Comparison of ENCODE assay signal across 19 cellular contexts in genomic region chr1:47190807-47191206, GRCh38. TPM values are rescaled to one million over a fixed set of nuclear protein-coding genes. Genes with fewer than 3 reads are reported as not detected.
DNase-seq lines count a peak whose midpoint lies in the region; ATAC-seq and TF ChIP-seq lines count a peak whose summit lies in the region.
"Had no signal": no experiment of that assay in that cellular context is flagged by ENCODE, and none has a peak within 500 bp of the region (broad histone marks: within the 10 kb centered on the region; RNA-seq: fewer than 3 reads in every experiment).

No MANE protein-coding gene starts in this region.

- TF ChIP-seq CTCF in CD14-positive monocyte (IDR thresholded peaks at IDR 0.05), result no peak
- TF ChIP-seq CTCF in MCF 10A (IDR thresholded peaks at IDR 0.05; ENCODE audit: unreplicated experiment), result no peak
- no peak for TF ChIP-seq CTCF in left lung (IDR thresholded peaks at IDR 0.05)
- no peak for TF ChIP-seq CTCF in gastrocnemius medialis (IDR thresholded peaks at IDR 0.05 in 4 of 5, conservative IDR thresholded peaks at IDR 0.05 in 1 of 5)

- H3K27me3 ChIP-seq in left lung (no peaks in the 10 kb centered on the region), gastrocnemius medialis (no peaks in the 10 kb centered on the region)
- H3K27me3 ChIP-seq: uterus had no signal

- no peak overlapping the region for H3K4me3 ChIP-seq in left lung
- H3K4me3 ChIP-seq in gastrocnemius medialis, result peak overlapping the region in 1 of 4 donors; percentile 29
- H3K4me3 ChIP-seq: SK-N-MC, uterus had no signal

- H3K4me1 ChIP-seq in left lung (peaks cover 0 to 29% of the 10 kb centered on the region in 2 donors), gastrocnemius medialis (peaks cover 7 to 14% of the 10 kb centered on the region in 2 donors)

- H3K36me3 ChIP-seq in left lung (no peaks in the 10 kb centered on the region), gastrocnemius medialis (no peaks in the 10 kb centered on the region)
- H3K36me3 ChIP-seq: uterus had no signal

- H3K27ac ChIP-seq in left lung (peak overlapping the region; percentile 42 to 78), gastrocnemius medialis (peak overlapping the region in 3 of 4 donors; percentile 66 to 80 (median 76))
- H3K27ac ChIP-seq: SK-N-MC, uterus had no signal

- H3K9me3 Mint-ChIP-seq in CD14-positive monocyte, result peaks cover 0 to 5% (median 0%) of the 10 kb centered on the region in 7 donors
- no peaks in the 10 kb centered on the region for H3K9me3 Mint-ChIP-seq in MCF 10A (ENCODE audit: unreplicated experiment)
- H3K9me3 Mint-ChIP-seq: naive thymus-derived CD8-positive, alpha-beta T cell had no signal

- H3K9me3 ChIP-seq in left lung (no peaks in the 10 kb centered on the region), gastrocnemius medialis (no peaks in the 10 kb centered on the region)
- H3K9me3 ChIP-seq: uterus had no signal

- H3K4me1 Mint-ChIP-seq in CD14-positive monocyte (peaks cover 6% of the 10 kb centered on the region), MCF 10A (ENCODE audit: insufficient read depth, unreplicated experiment) (peaks cover 33% of the 10 kb centered on the region)

- H3K27me3 Mint-ChIP-seq in CD14-positive monocyte (ENCODE audit: low read depth in 3 of 3) (peaks cover 0 to 9% (median 6%) of the 10 kb centered on the region in 3 donors), MCF 10A (ENCODE audit: insufficient read depth, unreplicated experiment) (no peaks in the 10 kb centered on the region)

- H3K4me3 Mint-ChIP-seq in CD14-positive monocyte (no peak overlapping the region), MCF 10A (ENCODE audit: unreplicated experiment) (peak overlapping the region; percentile 93)
- H3K4me3 Mint-ChIP-seq: naive thymus-derived CD8-positive, alpha-beta T cell had no signal

- BruUV-seq in MCF 10A (replicated peaks; lab: Mats Ljungman, UMichigan), result no TSS peak

- no peak for TF ChIP-seq POLR2A in gastrocnemius medialis (IDR thresholded peaks at IDR 0.05)

- in situ Hi-C loops in gastrocnemius medialis (cut with MboI; ENCODE audit: low sequenced_read_pairs in 4 of 4), result loop anchor here (5.0 to 25.0 kb wide), 8 partner anchors 64 to 521 kb away; partner anchors contain the start of genes CMPK1 (in 2 of the 4), FOXD2 (in 1 of the 4) and FOXE3 (in 1 of the 4)

- CTCF ChIA-PET in MCF 10A (lab: Yijun Ruan, JAX), result interaction anchor here (0.6 to 6.9 kb wide), 12 partner anchors 10 to 535 kb away, joined by 3 to 212 read pairs (median 7); partner anchors contain the start of gene CMPK1

- intact Hi-C loops in CD14-positive monocyte (cut with micrococcal nuclease) (loop anchor here (5.0 kb wide), 2 partner anchors 71 to 516 kb away; no protein-coding TSS in a partner anchor), MCF 10A (cut with micrococcal nuclease) (loop anchor here (5.0 kb wide), 2 partner anchors 141 to 231 kb away; partner anchors contain the start of gene CMPK1), left lung (cut with DNase I) (loop anchor here in 1 of 2 donors (5.0 kb wide), 1 partner anchor 71 kb away; no protein-coding TSS in a partner anchor), gastrocnemius medialis (cut with DNase I; ENCODE audit: low total_unique reads) (loop anchor here (1.0 to 5.0 kb wide), 3 partner anchors 71 to 231 kb away; no protein-coding TSS in a partner anchor)

- H3K27ac Mint-ChIP-seq in CD14-positive monocyte (no peak overlapping the region), MCF 10A (ENCODE audit: low read depth, unreplicated experiment) (peak overlapping the region; percentile 92)
- H3K27ac Mint-ChIP-seq: naive thymus-derived CD8-positive, alpha-beta T cell had no signal

- POLR2A ChIA-PET in MCF 10A (lab: Yijun Ruan, JAX), result interaction anchor here (0.7 to 5.1 kb wide), 11 partner anchors 10 to 773 kb away, joined by 3 to 82 read pairs (median 8); partner anchors contain the start of genes CMPK1 and STIL

- H3K36me3 Mint-ChIP-seq in CD14-positive monocyte, result no peaks in the 10 kb centered on the region
- no peaks in the 10 kb centered on the region for H3K36me3 Mint-ChIP-seq in MCF 10A (ENCODE audit: insufficient read depth, unreplicated experiment)
- H3K36me3 Mint-ChIP-seq: naive thymus-derived CD8-positive, alpha-beta T cell had no signal

- ATAC-seq in left lung (no peak), gastrocnemius medialis (no peak), SK-N-SH treated with all-trans-retinoic acid at 6 μM for 48 hours (no peak), GM19452 (IDR thresholded peaks at IDR 0.05; ENCODE audit: unreplicated experiment) (no peak), GM21576 (IDR thresholded peaks at IDR 0.05; ENCODE audit: unreplicated experiment) (no peak)
- ATAC-seq: naive thymus-derived CD8-positive, alpha-beta T cell had no signal

- peak; percentile 33 for DNase-seq in CD14-positive monocyte (ENCODE audit: low spot score)
- no peak for DNase-seq in MCF 10A (ENCODE audit: unreplicated experiment)
- no peak for DNase-seq in left lung
- no peak for DNase-seq in gastrocnemius medialis
- DNase-seq in activated CD4-positive, alpha-beta T cell treated with anti-CD3 and anti-CD28 coated beads, Interleukin-2, amount 50 U/mL, for 1 hour, result no peak
- DNase-seq: COR-L47; NCI-H2081; NCI-H524 treated with DMSO at 0.1 percent for 48 hours; stimulated activated CD4-positive, alpha-beta T cell treated with anti-CD3 and anti-CD28 coated beads, Interleukin-4, amount 100 ng/mL, for 4 hours had no signal

TF ChIP-seq in SK-N-SH treated with all-trans-retinoic acid at 6 μM for 48 hours, 23 proteins besides CTCF, POLR2A, EP300 and RAD21:
- TF ChIP-seq OSR1 (CRISPR knock-in tag; IDR thresholded peaks at IDR 0.05) (no peak), GLIS3 (CRISPR knock-in tag; IDR thresholded peaks at IDR 0.05) (no peak), ZFP3 (CRISPR knock-in tag; IDR thresholded peaks at IDR 0.05) (no peak), ESRRG (CRISPR knock-in tag; IDR thresholded peaks at IDR 0.05) (no peak), CSRNP3 (CRISPR knock-in tag; IDR thresholded peaks at IDR 0.05) (no peak), SNAI2 (CRISPR knock-in tag; IDR thresholded peaks at IDR 0.05) (no peak), ZNF565 (CRISPR knock-in tag; conservative IDR thresholded peaks at IDR 0.05; ENCODE audit: low read depth) (no peak), TSHZ2 (CRISPR knock-in tag; IDR thresholded peaks at IDR 0.05) (no peak), ARNTL (CRISPR knock-in tag; IDR thresholded peaks at IDR 0.05; ENCODE audit: borderline replicate concordance, low read depth) (no peak), ISL1 (CRISPR knock-in tag; IDR thresholded peaks at IDR 0.05) (no peak), ZC3H10 (CRISPR knock-in tag; IDR thresholded peaks at IDR 0.05) (no peak), ZNF8 (CRISPR knock-in tag; IDR thresholded peaks at IDR 0.05) (no peak), CSDC2 (CRISPR knock-in tag; IDR thresholded peaks at IDR 0.05) (no peak)

RNA-seq across cellular contexts. Expression of gene PDZK1IP1, which starts 1.0 kb away (rescaled TPM):
- polyA plus RNA-seq in CD14-positive monocyte, result 1 to 10 TPM in 1 of 2 donors, not detected in 1; 1.4 TPM
- total RNA-seq in MCF 10A (2022), result 17.9 and 19.6 TPM in 2 replicates
- total RNA-seq in left lung, result 10 to 100 TPM; 44.9 to 54.0 TPM
- 10 to 100 TPM in 1 of 4 donors, 1 to 10 TPM in 2, not detected in 1; 1.8 to 10.9 (median 3.9) TPM for total RNA-seq in gastrocnemius medialis
- total RNA-seq: chondrocyte; IMR-90; naive thymus-derived CD8-positive, alpha-beta T cell; OCI-LY7 had no signal
- polyA plus RNA-seq: IMR-90; naive thymus-derived CD8-positive, alpha-beta T cell had no signal

RNA-seq across cellular contexts. Expression of gene TAL1, which starts 41.2 kb away (rescaled TPM):
- under 1 TPM in 1 of 2 donors, not detected in 1; 0.50 TPM for polyA plus RNA-seq in CD14-positive monocyte
- not detected in 2 replicates for total RNA-seq in MCF 10A (2022)
- 1 to 10 TPM; 8.4 to 9.7 TPM for total RNA-seq in left lung
- total RNA-seq in gastrocnemius medialis, result 1 to 10 TPM in 1 of 4 donors, under 1 TPM in 3; 0.59 to 1.6 (median 0.70) TPM
- total RNA-seq: IMR-90; naive thymus-derived CD8-positive, alpha-beta T cell; OCI-LY7 had no signal
- polyA plus RNA-seq: IMR-90; naive thymus-derived CD8-positive, alpha-beta T cell had no signal

RNA-seq across cellular contexts. Expression of gene CYP4A22, which starts 53.6 kb away (rescaled TPM):
- polyA plus RNA-seq in CD14-positive monocyte, result not detected
- total RNA-seq in MCF 10A (2022) (not detected in 2 replicates), left lung (not detected), gastrocnemius medialis (under 1 TPM in 3 of 4 donors, not detected in 1; 0.20 to 0.47 (median 0.32) TPM)
- total RNA-seq: chondrocyte; epithelial cell of proximal tubule; IMR-90; naive thymus-derived CD8-positive, alpha-beta T cell; OCI-LY7 had no signal
- polyA plus RNA-seq: IMR-90; naive thymus-derived CD8-positive, alpha-beta T cell had no signal
